Comparison of ENCODE assay signal across 15 cellular contexts in the genomic region with DNA sequence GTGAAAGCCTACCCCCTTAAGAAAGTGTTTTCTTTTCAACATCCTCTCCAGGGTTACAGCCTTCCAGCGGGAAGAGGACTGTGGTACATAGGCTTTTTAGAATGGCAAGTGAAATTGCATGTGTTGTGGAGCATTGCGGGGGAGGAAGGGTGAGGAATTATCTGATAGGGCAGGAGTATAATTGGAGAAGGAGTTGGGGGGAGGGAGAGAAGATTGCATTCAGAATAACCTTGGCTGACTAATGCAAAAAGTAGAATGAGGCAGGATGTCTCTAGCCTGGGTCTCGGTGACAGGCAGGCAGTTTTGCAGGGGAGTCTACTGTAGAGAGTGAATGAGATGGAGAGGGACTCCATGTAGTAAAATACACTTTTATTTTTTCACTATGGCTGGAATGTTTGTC. TPM values are rescaled to one million over a fixed set of nuclear protein-coding genes. Genes with fewer than 3 reads are reported as not detected.
DNase-seq lines count a peak whose midpoint lies in the region; TF ChIP-seq lines count a peak whose summit lies in the region.
"Had no signal": no experiment of that assay in that cellular context is flagged by ENCODE, and none has a peak within 500 bp of the region (broad histone marks: within the 10 kb centered on the region; RNA-seq: fewer than 3 reads in every experiment).

No MANE protein-coding gene starts in this region.

- H3K36me3 ChIP-seq in neural progenitor cell (no peaks in the 10 kb centered on the region), osteoblast (ENCODE audit: insufficient read depth, low read length) (no peaks in the 10 kb centered on the region), thyroid gland (no peaks in the 10 kb centered on the region)
- H3K36me3 ChIP-seq: BLaER1 had no signal

- peak overlapping the region; percentile 6 for H3K4me3 ChIP-seq in neural progenitor cell
- H3K4me3 ChIP-seq in osteoblast (ENCODE audit: insufficient read depth, low read length), result no peak overlapping the region
- H3K4me3 ChIP-seq in thyroid gland (replicated peaks in 1 of 3), result no peak overlapping the region
- H3K4me3 ChIP-seq: BLaER1 had no signal

- H3K27me3 ChIP-seq in neural progenitor cell (peaks cover 39% of the 10 kb centered on the region), osteoblast (ENCODE audit: insufficient read depth, low read length) (no peaks in the 10 kb centered on the region), thyroid gland (no peaks in the 10 kb centered on the region)
- H3K27me3 ChIP-seq: BLaER1 had no signal

- H2AFZ ChIP-seq in neural progenitor cell (replicated peaks), result no peak overlapping the region
- no peak overlapping the region for H2AFZ ChIP-seq in osteoblast (ENCODE audit: low read length)

- DNase-seq in NCI-H2227 (lab: John Stamatoyannopoulos, UW; ENCODE audit: unreplicated experiment) (peak; percentile 1), NCI-H2227 treated with DMSO at 0.1 percent for 48 hours (lab: John Stamatoyannopoulos, UW) (no peak), head of caudate nucleus (peak in 32 of 42 donors; percentile 8 to 80 (median 48)), neural progenitor cell (ENCODE audit: low spot score) (peak; percentile 31), osteoblast (ENCODE audit: insufficient read length, low spot score, missing footprints) (no peak), thyroid gland (no peak), NCI-H2107 (lab: John Stamatoyannopoulos, UW) (no peak), chondrocyte (ENCODE audit: low spot score) (no peak)
- DNase-seq: AML-193; CD8-positive, alpha-beta memory T cell; GF-D8; HCEC 1CT had no signal

- TF ChIP-seq POLR2A in thyroid gland (IDR thresholded peaks at IDR 0.05), result no peak

- H3K4me3 Mint-ChIP-seq in neural progenitor cell (peak overlapping the region; percentile 37), chondrocyte (ENCODE audit: unreplicated experiment) (no peak overlapping the region)
- H3K4me3 Mint-ChIP-seq: CD8-positive, alpha-beta memory T cell had no signal

- H3K9me3 Mint-ChIP-seq in neural progenitor cell (no peaks in the 10 kb centered on the region), chondrocyte (ENCODE audit: low read depth) (no peaks in the 10 kb centered on the region)

- H3K79me2 ChIP-seq in neural progenitor cell (ENCODE audit: low read depth) (no peaks in the 10 kb centered on the region), osteoblast (ENCODE audit: insufficient read depth, low read length) (no peaks in the 10 kb centered on the region)

- H3K27ac ChIP-seq in neural progenitor cell, result no peak overlapping the region
- H3K27ac ChIP-seq in osteoblast (ENCODE audit: low read depth, low read length), result no peak overlapping the region
- H3K27ac ChIP-seq in thyroid gland, result no peak overlapping the region
- H3K27ac ChIP-seq: 22Rv1, BLaER1, HL-60 had no signal

- peaks cover 34% of the 10 kb centered on the region for H3K4me1 Mint-ChIP-seq in neural progenitor cell
- peaks cover 27% of the 10 kb centered on the region for H3K4me1 Mint-ChIP-seq in chondrocyte (ENCODE audit: low read depth)
- H3K4me1 Mint-ChIP-seq: CD8-positive, alpha-beta memory T cell had no signal

- H3K27me3 Mint-ChIP-seq in neural progenitor cell (ENCODE audit: insufficient read depth, low read depth) (peaks cover 20% of the 10 kb centered on the region), chondrocyte (ENCODE audit: low read depth) (peaks cover 55% of the 10 kb centered on the region)

- TF ChIP-seq CTCF in neural progenitor cell (IDR thresholded peaks at IDR 0.05), result no peak
- TF ChIP-seq CTCF in osteoblast (IDR thresholded peaks at IDR 0.05; ENCODE audit: extremely low read depth, low read depth, low read length), result no peak
- TF ChIP-seq CTCF in thyroid gland (IDR thresholded peaks at IDR 0.05), result no peak
- no peak for TF ChIP-seq CTCF in chondrocyte (IDR thresholded peaks at IDR 0.05)

- H3K4me1 ChIP-seq in neural progenitor cell (peaks cover 26% of the 10 kb centered on the region), osteoblast (ENCODE audit: insufficient read depth, low read length) (no peaks in the 10 kb centered on the region), thyroid gland (no peaks in the 10 kb centered on the region)
- H3K4me1 ChIP-seq: BLaER1 had no signal

- H4K20me1 ChIP-seq in neural progenitor cell (ENCODE audit: low read depth) (no peaks in the 10 kb centered on the region), osteoblast (ENCODE audit: insufficient read depth, low read length) (no peaks in the 10 kb centered on the region)
- H4K20me1 ChIP-seq: BLaER1 had no signal

- H3K9me3 ChIP-seq in neural progenitor cell (ENCODE audit: low read depth) (no peaks in the 10 kb centered on the region), osteoblast (ENCODE audit: low read depth, low read length) (no peaks in the 10 kb centered on the region), thyroid gland (no peaks in the 10 kb centered on the region)

- H3F3A ChIP-seq in neural progenitor cell (ENCODE audit: low read depth), result peaks cover 52% of the 10 kb centered on the region

- WGBS in thyroid gland, 2 donors, result 41 to 44% methylated on average over 3 of the region's 3 CpGs

- H3K9ac ChIP-seq in neural progenitor cell, result no peak overlapping the region
- H3K9ac ChIP-seq: BLaER1 had no signal

- peak overlapping the region; percentile 98 for H3K4me2 ChIP-seq in neural progenitor cell
- no peak overlapping the region for H3K4me2 ChIP-seq in osteoblast (ENCODE audit: insufficient read depth, low read length)
- H3K4me2 ChIP-seq: BLaER1 had no signal

- H3K27ac Mint-ChIP-seq in neural progenitor cell, result no peak overlapping the region
- no peak overlapping the region for H3K27ac Mint-ChIP-seq in chondrocyte (ENCODE audit: unreplicated experiment)
- H3K27ac Mint-ChIP-seq: CD8-positive, alpha-beta memory T cell had no signal

- intact Hi-C loops in head of caudate nucleus (cut with DNase I) (loop anchor here (10.0 kb wide), 1 partner anchor 104 kb away; no protein-coding TSS in a partner anchor), thyroid gland (cut with DNase I) (no loop called here)

- H3K36me3 Mint-ChIP-seq in neural progenitor cell (no peaks in the 10 kb centered on the region), chondrocyte (ENCODE audit: low read depth) (no peaks in the 10 kb centered on the region)
- H3K36me3 Mint-ChIP-seq: CD8-positive, alpha-beta memory T cell had no signal

RNA-seq across cellular contexts. Expression of a gene that starts 2.4 kb away (rescaled TPM):
- 23.7 and 31.4 TPM in 2 replicates for total RNA-seq in neural progenitor cell (ENCODE audit: low replicate concordance)
- total RNA-seq in osteoblast, result under 0.01 TPM in 1 of 2 replicates, not detected in the other
- total RNA-seq in thyroid gland, result not detected
- 2.8 to 6.2 TPM (median 5.7 TPM) in 3 replicates for total RNA-seq in chondrocyte
- total RNA-seq: CD8-positive, alpha-beta memory T cell had no signal

Comparison
In these comparisons a context has a peak if more than half of its experiments do, and no peak if none do; other contexts are left out.
1. DNase-seq: peak in NCI-H2227 (single experiment), head of caudate nucleus (32 of 42) and neural progenitor cell (single experiment); none in NCI-H2227 treated with DMSO at 0.1 percent for 48 hours (single experiment), osteoblast (single experiment), thyroid gland (0 of 2), NCI-H2107 (single experiment) and chondrocyte (single experiment).